ENCODE assay signal across 1 cellular context in genomic region chr11:128731041-128731663, GRCh38.
TF ChIP-seq lines count a peak whose summit lies in the region.

No MANE protein-coding gene starts in this region.

TF ChIP-seq in GM23338, 12 proteins besides CTCF, POLR2A, EP300 and RAD21 (continued from another document):
- TF ChIP-seq, protein P1, sequence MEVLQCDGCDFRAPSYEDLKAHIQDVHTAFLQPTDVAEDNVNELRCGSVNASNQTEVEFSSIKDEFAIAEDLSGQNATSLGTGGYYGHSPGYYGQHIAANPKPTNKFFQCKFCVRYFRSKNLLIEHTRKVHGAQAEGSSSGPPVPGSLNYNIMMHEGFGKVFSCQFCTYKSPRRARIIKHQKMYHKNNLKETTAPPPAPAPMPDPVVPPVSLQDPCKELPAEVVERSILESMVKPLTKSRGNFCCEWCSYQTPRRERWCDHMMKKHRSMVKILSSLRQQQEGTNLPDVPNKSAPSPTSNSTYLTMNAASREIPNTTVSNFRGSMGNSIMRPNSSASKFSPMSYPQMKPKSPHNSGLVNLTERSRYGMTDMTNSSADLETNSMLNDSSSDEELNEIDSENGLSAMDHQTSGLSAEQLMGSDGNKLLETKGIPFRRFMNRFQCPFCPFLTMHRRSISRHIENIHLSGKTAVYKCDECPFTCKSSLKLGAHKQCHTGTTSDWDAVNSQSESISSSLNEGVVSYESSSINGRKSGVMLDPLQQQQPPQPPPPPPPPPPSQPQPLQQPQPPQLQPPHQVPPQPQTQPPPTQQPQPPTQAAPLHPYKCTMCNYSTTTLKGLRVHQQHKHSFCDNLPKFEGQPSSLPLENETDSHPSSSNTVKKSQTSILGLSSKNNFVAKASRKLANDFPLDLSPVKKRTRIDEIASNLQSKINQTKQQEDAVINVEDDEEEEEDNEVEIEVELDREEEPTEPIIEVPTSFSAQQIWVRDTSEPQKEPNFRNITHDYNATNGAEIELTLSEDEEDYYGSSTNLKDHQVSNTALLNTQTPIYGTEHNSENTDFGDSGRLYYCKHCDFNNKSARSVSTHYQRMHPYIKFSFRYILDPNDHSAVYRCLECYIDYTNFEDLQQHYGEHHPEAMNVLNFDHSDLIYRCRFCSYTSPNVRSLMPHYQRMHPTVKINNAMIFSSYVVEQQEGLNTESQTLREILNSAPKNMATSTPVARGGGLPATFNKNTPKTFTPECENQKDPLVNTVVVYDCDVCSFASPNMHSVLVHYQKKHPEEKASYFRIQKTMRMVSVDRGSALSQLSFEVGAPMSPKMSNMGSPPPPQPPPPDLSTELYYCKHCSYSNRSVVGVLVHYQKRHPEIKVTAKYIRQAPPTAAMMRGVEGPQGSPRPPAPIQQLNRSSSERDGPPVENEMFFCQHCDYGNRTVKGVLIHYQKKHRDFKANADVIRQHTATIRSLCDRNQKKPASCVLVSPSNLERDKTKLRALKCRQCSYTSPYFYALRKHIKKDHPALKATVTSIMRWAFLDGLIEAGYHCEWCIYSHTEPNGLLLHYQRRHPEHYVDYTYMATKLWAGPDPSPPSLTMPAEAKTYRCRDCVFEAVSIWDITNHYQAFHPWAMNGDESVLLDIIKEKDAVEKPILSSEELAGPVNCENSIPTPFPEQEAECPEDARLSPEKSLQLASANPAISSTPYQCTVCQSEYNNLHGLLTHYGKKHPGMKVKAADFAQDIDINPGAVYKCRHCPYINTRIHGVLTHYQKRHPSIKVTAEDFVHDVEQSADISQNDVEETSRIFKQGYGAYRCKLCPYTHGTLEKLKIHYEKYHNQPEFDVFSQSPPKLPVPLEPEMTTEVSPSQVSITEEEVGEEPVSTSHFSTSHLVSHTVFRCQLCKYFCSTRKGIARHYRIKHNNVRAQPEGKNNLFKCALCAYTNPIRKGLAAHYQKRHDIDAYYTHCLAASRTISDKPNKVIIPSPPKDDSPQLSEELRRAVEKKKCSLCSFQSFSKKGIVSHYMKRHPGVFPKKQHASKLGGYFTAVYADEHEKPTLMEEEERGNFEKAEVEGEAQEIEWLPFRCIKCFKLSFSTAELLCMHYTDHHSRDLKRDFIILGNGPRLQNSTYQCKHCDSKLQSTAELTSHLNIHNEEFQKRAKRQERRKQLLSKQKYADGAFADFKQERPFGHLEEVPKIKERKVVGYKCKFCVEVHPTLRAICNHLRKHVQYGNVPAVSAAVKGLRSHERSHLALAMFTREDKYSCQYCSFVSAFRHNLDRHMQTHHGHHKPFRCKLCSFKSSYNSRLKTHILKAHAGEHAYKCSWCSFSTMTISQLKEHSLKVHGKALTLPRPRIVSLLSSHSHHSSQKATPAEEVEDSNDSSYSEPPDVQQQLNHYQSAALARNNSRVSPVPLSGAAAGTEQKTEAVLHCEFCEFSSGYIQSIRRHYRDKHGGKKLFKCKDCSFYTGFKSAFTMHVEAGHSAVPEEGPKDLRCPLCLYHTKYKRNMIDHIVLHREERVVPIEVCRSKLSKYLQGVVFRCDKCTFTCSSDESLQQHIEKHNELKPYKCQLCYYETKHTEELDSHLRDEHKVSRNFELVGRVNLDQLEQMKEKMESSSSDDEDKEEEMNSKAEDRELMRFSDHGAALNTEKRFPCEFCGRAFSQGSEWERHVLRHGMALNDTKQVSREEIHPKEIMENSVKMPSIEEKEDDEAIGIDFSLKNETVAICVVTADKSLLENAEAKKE (CRISPR knock-in tag; IDR thresholded peaks at IDR 0.05) = no peak
- TF ChIP-seq JUNB (IDR thresholded peaks at IDR 0.05; ENCODE audit: unreplicated experiment) = no peak
- no peak for TF ChIP-seq POLR2AphosphoS5 (IDR thresholded peaks at IDR 0.05; ENCODE audit: low read depth)
- no peak for TF ChIP-seq NANOG (IDR thresholded peaks at IDR 0.05; ENCODE audit: borderline replicate concordance)
